ENCODE assay signal across 10 cellular contexts in genomic region chr10:132848306-132848705, GRCh38.
DNase-seq lines count a peak whose midpoint lies in the region; ATAC-seq and TF ChIP-seq lines count a peak whose summit lies in the region.
"Had no signal": no experiment of that assay in that cellular context is flagged by ENCODE, and none has a peak within 500 bp of the region (broad histone marks: within the 10 kb centered on the region; RNA-seq: fewer than 3 reads in every experiment).

No MANE protein-coding gene starts in this region.

- H3K27ac ChIP-seq in CD8-positive, alpha-beta T cell (ENCODE audit: low read depth, low read length), result no peak overlapping the region
- H3K27ac ChIP-seq in neuronal stem cell (replicated peaks; ENCODE audit: low read length), result no peak overlapping the region
- H3K27ac ChIP-seq: GM23248 had no signal

- H3K4me3 Mint-ChIP-seq in CD8-positive, alpha-beta T cell, result peak overlapping the region; percentile 80

- H2BK5ac ChIP-seq in neuronal stem cell (ENCODE audit: low read length), result no peak overlapping the region

- TF ChIP-seq CTCF in CD8-positive, alpha-beta T cell (IDR thresholded peaks at IDR 0.05), result no peak

- POLR2A ChIA-PET in CD8-positive, alpha-beta T cell (lab: Charles Lee), result interaction anchor here (0.5 kb wide), 1 partner anchor 945 kb away, joined by 7 read pairs; no protein-coding TSS in a partner anchor

- no peak overlapping the region for H2BK15ac ChIP-seq in neuronal stem cell (ENCODE audit: low read length)

- no peak for ATAC-seq in CD8-positive, alpha-beta T cell
- no peak for ATAC-seq in HG03378 (IDR thresholded peaks at IDR 0.05; ENCODE audit: unreplicated experiment)

- no peak overlapping the region for H3K14ac ChIP-seq in neuronal stem cell (ENCODE audit: low read length)

- H2BK12ac ChIP-seq in neuronal stem cell (ENCODE audit: low read length), result no peak overlapping the region

- H3K4me1 ChIP-seq in CD8-positive, alpha-beta T cell (ENCODE audit: insufficient read depth, low read length), result peaks cover 5% of the 10 kb centered on the region
- peaks cover 0 to 2% of the 10 kb centered on the region in 2 donors for H3K4me1 ChIP-seq in neuronal stem cell (ENCODE audit: control insufficient read depth in 2 of 2, insufficient read depth in 1 of 2, low read depth in 1 of 2, low read length in 2 of 2)

- intact Hi-C loops in CD8-positive, alpha-beta T cell (cut with DNase I, micrococcal nuclease), result no loop called here

- no peak overlapping the region for H2AK5ac ChIP-seq in neuronal stem cell (ENCODE audit: low read depth, low read length)

- H3K9me3 Mint-ChIP-seq in CD8-positive, alpha-beta T cell, result no peaks in the 10 kb centered on the region

- no peak overlapping the region for H3K4ac ChIP-seq in neuronal stem cell (ENCODE audit: low read length)

- H3K4me1 Mint-ChIP-seq in CD8-positive, alpha-beta T cell (ENCODE audit: low read depth), result peaks cover 11% of the 10 kb centered on the region

- CTCF ChIA-PET in CD8-positive, alpha-beta T cell (lab: Charles Lee), result interaction anchor here (0.9 kb wide), 1 partner anchor 13 kb away, joined by 3 read pairs; no protein-coding TSS in a partner anchor

- no peaks in the 10 kb centered on the region for H3K79me1 ChIP-seq in neuronal stem cell (ENCODE audit: low read depth, low read length)

- no peak overlapping the region for H3K4me2 ChIP-seq in neuronal stem cell (ENCODE audit: insufficient read depth, low read length, poor library complexity, severe bottlenecking)

- H3K36me3 ChIP-seq in CD8-positive, alpha-beta T cell (ENCODE audit: insufficient read depth, low read length), result no peaks in the 10 kb centered on the region
- no peaks in the 10 kb centered on the region for H3K36me3 ChIP-seq in neuronal stem cell (replicated peaks in 1 of 2; ENCODE audit: control insufficient read depth in 2 of 2, insufficient read depth in 2 of 2, low read length in 2 of 2)

- no peak overlapping the region for H2BK120ac ChIP-seq in neuronal stem cell (ENCODE audit: low read depth, low read length)

- H3K23ac ChIP-seq in neuronal stem cell (ENCODE audit: low read depth, low read length, poor library complexity), result no peak overlapping the region

- DNase-seq in CD8-positive, alpha-beta T cell, result peak in 2 of 7 experiments; percentile 1 to 47
- DNase-seq in Jurkat, Clone E6-1 (ENCODE audit: low read depth, low spot score), result no peak
- peak; percentile 46 for DNase-seq in ecto neural progenitor cell (ENCODE audit: low spot score)
- no peak for DNase-seq in neuronal stem cell (ENCODE audit: low spot score)
- no peak for DNase-seq in COLO668 (lab: John Stamatoyannopoulos, UW; ENCODE audit: unreplicated experiment)
- DNase-seq in activated CD4-positive, CD25-positive, alpha-beta regulatory T cell (lab: John Stamatoyannopoulos, UW), result no peak
- DNase-seq: caudate nucleus; GM23248; stimulated activated CD4-positive, alpha-beta T cell treated with anti-CD3 and anti-CD28 coated beads, Interleukin-2, amount 100 ng/mL, for 48 hours had no signal

- no peaks in the 10 kb centered on the region for H3K36me3 Mint-ChIP-seq in CD8-positive, alpha-beta T cell

- H3K9ac ChIP-seq in neuronal stem cell (ENCODE audit: low read depth, low read length, poor library complexity), result no peak overlapping the region
- H3K9ac ChIP-seq: GM23248 had no signal

- H3K18ac ChIP-seq in neuronal stem cell (ENCODE audit: low read length), result no peak overlapping the region

- no peak overlapping the region for H4K8ac ChIP-seq in neuronal stem cell (ENCODE audit: low read depth, low read length)

- H3K27ac Mint-ChIP-seq in CD8-positive, alpha-beta T cell, result no peak overlapping the region

- no CpG with 5 or more reads among the region's 13 CpGs for WGBS in neuronal stem cell (ENCODE audit: extremely low coverage in 2 of 2, insufficient read length in 2 of 2, insufficient replicate concordance in 1 of 2), 2 donors

- H2AFZ ChIP-seq in neuronal stem cell (ENCODE audit: low read length), result peak overlapping the region; percentile 51
- H2AFZ ChIP-seq: GM23248 had no signal

- peak overlapping the region; percentile 34 for H3K4me3 ChIP-seq in CD8-positive, alpha-beta T cell (ENCODE audit: low read depth, low read length)
- peak overlapping the region; percentile 15; the same call in 1 of the 2 replicates for H3K4me3 ChIP-seq in Jurkat, Clone E6-1 (ENCODE audit: low read length)
- H3K4me3 ChIP-seq in neuronal stem cell (ENCODE audit: low read length in 2 of 2), result no peak overlapping the region
- H3K4me3 ChIP-seq: GM23248 had no signal

- H3K27me3 Mint-ChIP-seq in CD8-positive, alpha-beta T cell (ENCODE audit: low read depth), result no peaks in the 10 kb centered on the region

- H4K91ac ChIP-seq in neuronal stem cell (ENCODE audit: low read depth, low read length, poor library complexity), result no peak overlapping the region

- no peaks in the 10 kb centered on the region for H3K27me3 ChIP-seq in CD8-positive, alpha-beta T cell (ENCODE audit: insufficient read depth, low read length)
- peaks cover 0 to 50% (median 0%) of the 10 kb centered on the region in 3 experiments for H3K27me3 ChIP-seq in neuronal stem cell (ENCODE audit: control insufficient read depth in 3 of 3, insufficient read depth in 3 of 3, low read depth in 1 of 3, low read length in 3 of 3)

- H3K9me3 ChIP-seq in CD8-positive, alpha-beta T cell (ENCODE audit: low read length), result no peaks in the 10 kb centered on the region
- no peaks in the 10 kb centered on the region for H3K9me3 ChIP-seq in neuronal stem cell (replicated peaks in 1 of 2; ENCODE audit: control insufficient read depth in 2 of 2, insufficient read depth in 1 of 2, low read depth in 1 of 2, low read length in 2 of 2)

Comparison
In these comparisons a context has a peak if more than half of its experiments do, and no peak if none do; other contexts are left out.
1. H3K4me3 ChIP-seq: peak in CD8-positive, alpha-beta T cell (single experiment) and Jurkat, Clone E6-1 (single experiment); none in neuronal stem cell (0 of 2).